2 cellular contexts compared by ENCODE assay signal in genomic region chrX:19866626-19867410, GRCh38.
TF ChIP-seq lines count a peak whose summit lies in the region.

No MANE protein-coding gene starts in this region.

TF ChIP-seq in liver, 16 proteins besides CTCF, POLR2A, EP300 and RAD21 (continued from another document):
- no peak for TF ChIP-seq ZBTB33 (IDR thresholded peaks at IDR 0.05)

TF ChIP-seq in HepG2, 621 proteins besides CTCF, POLR2A, EP300 and RAD21 (continued from another document):
- TF ChIP-seq AKNA (CRISPR knock-in tag; IDR thresholded peaks at IDR 0.05; ENCODE audit: borderline replicate concordance) = no peak
- TF ChIP-seq ZBTB34 (CRISPR knock-in tag; IDR thresholded peaks at IDR 0.05) = no peak
- no peak for TF ChIP-seq ZNF687 (CRISPR knock-in tag; IDR thresholded peaks at IDR 0.05)
- no peak for TF ChIP-seq SP140L (CRISPR knock-in tag; IDR thresholded peaks at IDR 0.05; ENCODE audit: borderline replicate concordance)
- no peak for TF ChIP-seq NFIB (CRISPR knock-in tag; IDR thresholded peaks at IDR 0.05; ENCODE audit: borderline replicate concordance)
- TF ChIP-seq TRIM22 (IDR thresholded peaks at IDR 0.05) = no peak
TF ChIP-seq in HepG2: peak in this region for 0.
